In the genomic region with DNA sequence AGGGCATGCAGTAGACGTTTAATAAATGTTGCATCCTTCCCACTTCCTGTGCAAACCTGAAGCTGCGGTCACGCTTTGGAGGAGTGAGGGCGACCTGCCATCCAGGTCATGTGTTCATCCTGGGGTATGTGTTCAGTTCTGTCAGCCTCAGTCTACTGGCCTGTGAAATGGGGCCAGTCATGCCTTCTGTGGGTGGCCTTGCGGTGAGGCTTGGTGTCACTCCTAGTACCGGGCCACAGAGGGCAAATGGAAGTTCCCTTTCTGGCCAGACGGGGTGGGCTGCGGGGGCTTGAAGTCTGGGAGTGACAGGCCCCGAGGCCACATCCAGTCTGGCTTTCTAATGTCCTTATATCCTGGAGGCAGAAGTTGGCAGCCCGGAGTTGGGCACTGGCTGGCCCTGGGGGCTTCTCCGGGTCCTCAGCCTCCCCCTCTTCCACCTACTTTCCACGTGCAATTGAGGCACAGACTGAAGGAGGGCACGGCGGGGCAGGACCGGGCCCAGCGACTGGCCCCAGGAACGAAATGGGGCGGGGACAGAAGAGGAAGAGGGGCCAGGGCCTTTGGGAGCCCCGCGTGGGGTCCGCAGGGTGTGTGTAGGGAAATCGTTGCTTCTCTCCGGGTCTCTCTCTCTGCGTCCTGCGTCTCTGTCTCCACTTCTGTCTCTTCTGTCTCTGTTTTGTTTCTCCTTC, we compare ENCODE assay signal across 8 cellular contexts. TPM values are rescaled to one million over a fixed set of nuclear protein-coding genes. Genes with fewer than 3 reads are reported as not detected.
DNase-seq lines count a peak whose midpoint lies in the region; ATAC-seq and TF ChIP-seq lines count a peak whose summit lies in the region.

No MANE protein-coding gene starts in this region.

- peaks cover 6% of the 10 kb centered on the region for H3K36me3 Mint-ChIP-seq in activated T-helper 17 cell treated with anti-CD3 and anti-CD28 coated beads, Interleukin-2, amount 50 U/mL, for 72 hours (ENCODE audit: low read depth)
- H3K36me3 Mint-ChIP-seq in stimulated activated effector memory CD8-positive, alpha-beta T cell treated with anti-CD3 and anti-CD28 coated beads, Interleukin-12 subunit alpha, Interleukin-12 subunit beta, amount 100 ng/mL, for 72 hours, result peaks cover 55% of the 10 kb centered on the region

- H3K4me1 Mint-ChIP-seq in activated T-helper 17 cell treated with anti-CD3 and anti-CD28 coated beads, Interleukin-2, amount 50 U/mL, for 72 hours, result peaks cover 45% of the 10 kb centered on the region
- H3K4me1 Mint-ChIP-seq in stimulated activated effector memory CD8-positive, alpha-beta T cell treated with anti-CD3 and anti-CD28 coated beads, Interleukin-12 subunit alpha, Interleukin-12 subunit beta, amount 100 ng/mL, for 72 hours, result peaks cover 83% of the 10 kb centered on the region

- no peaks in the 10 kb centered on the region for H3K9me3 Mint-ChIP-seq in activated T-helper 17 cell treated with anti-CD3 and anti-CD28 coated beads, Interleukin-2, amount 50 U/mL, for 72 hours
- H3K9me3 Mint-ChIP-seq in stimulated activated effector memory CD8-positive, alpha-beta T cell treated with anti-CD3 and anti-CD28 coated beads, Interleukin-12 subunit alpha, Interleukin-12 subunit beta, amount 100 ng/mL, for 72 hours, result no peaks in the 10 kb centered on the region

- H3K36me3 ChIP-seq in A673 (ENCODE audit: insufficient read depth, low read length, poor library complexity, severe bottlenecking) (no peaks in the 10 kb centered on the region), iPS-15b (ENCODE audit: control insufficient read depth, insufficient read depth, low read length) (no peaks in the 10 kb centered on the region)

- no peak for TF ChIP-seq CTCF in A673 (conservative IDR thresholded peaks at IDR 0.05; ENCODE audit: low read depth, low read length)

- H3K27me3 ChIP-seq in A673 (replicated peaks; ENCODE audit: insufficient read depth, low read depth, low read length, poor library complexity), result no peaks in the 10 kb centered on the region
- H3K27me3 ChIP-seq in iPS-15b (ENCODE audit: control insufficient read depth, insufficient read depth, low read length), result peaks cover 58% of the 10 kb centered on the region

- H3K27me3 Mint-ChIP-seq in activated T-helper 17 cell treated with anti-CD3 and anti-CD28 coated beads, Interleukin-2, amount 50 U/mL, for 72 hours, result peaks cover 9% of the 10 kb centered on the region

- no peak for DNase-seq in A673 (ENCODE audit: low spot score)
- peak; percentile 56 for DNase-seq in H4 (ENCODE audit: low spot score)
- peak in 1 of 2 donors; percentile 80 for DNase-seq in stimulated activated effector memory CD8-positive, alpha-beta T cell treated with anti-CD3 and anti-CD28 coated beads, Interleukin-12 subunit alpha, Interleukin-12 subunit beta, amount 100 ng/mL, for 72 hours (ENCODE audit: low spot score in 2 of 2)
- no peak for DNase-seq in SIG-M5 treated with dmso at 0.1 percent for 504 hours (lab: John Stamatoyannopoulos, UW; ENCODE audit: unreplicated experiment)
- DNase-seq in amniotic stem cell (lab: John Stamatoyannopoulos, UW), result no peak

- CTCF ChIA-PET in A673 (lab: Charles Lee), result interaction anchor here (0.6 kb wide), 2 partner anchors 103 to 375 kb away, joined by 8 to 11 read pairs; no protein-coding TSS in a partner anchor

- POLR2A ChIA-PET in A673 (lab: Charles Lee; ENCODE audit: low non-redundant PET), result no interaction called here

- H3K4me3 ChIP-seq in A673 (ENCODE audit: low read depth, low read length, poor library complexity, severe bottlenecking), result peak overlapping the region; percentile 41
- H3K4me3 ChIP-seq in iPS-15b (ENCODE audit: low read depth, low read length), result peak overlapping the region; percentile 49

- H3K4me1 ChIP-seq in A673 (ENCODE audit: insufficient read depth, low read length, poor library complexity, severe bottlenecking) (peaks cover 14% of the 10 kb centered on the region), iPS-15b (ENCODE audit: control insufficient read depth, insufficient read depth, low read length) (peaks cover 5% of the 10 kb centered on the region)

- peak overlapping the region; percentile 75 for H3K27ac ChIP-seq in A673 (ENCODE audit: low read depth, low read length, poor library complexity, severe bottlenecking)

- H3K4me3 Mint-ChIP-seq in activated T-helper 17 cell treated with anti-CD3 and anti-CD28 coated beads, Interleukin-2, amount 50 U/mL, for 72 hours, result peak overlapping the region; percentile 86
- peak overlapping the region; percentile 81 for H3K4me3 Mint-ChIP-seq in stimulated activated effector memory CD8-positive, alpha-beta T cell treated with anti-CD3 and anti-CD28 coated beads, Interleukin-12 subunit alpha, Interleukin-12 subunit beta, amount 100 ng/mL, for 72 hours

- H3K27ac Mint-ChIP-seq in activated T-helper 17 cell treated with anti-CD3 and anti-CD28 coated beads, Interleukin-2, amount 50 U/mL, for 72 hours, result peak overlapping the region; percentile 88
- peak overlapping the region; percentile 95 for H3K27ac Mint-ChIP-seq in stimulated activated effector memory CD8-positive, alpha-beta T cell treated with anti-CD3 and anti-CD28 coated beads, Interleukin-12 subunit alpha, Interleukin-12 subunit beta, amount 100 ng/mL, for 72 hours

- intact Hi-C loops in A673 (cut with micrococcal nuclease; ENCODE audit: unreplicated experiment), result no loop called here

- peak; percentile 61 for ATAC-seq in activated T-helper 17 cell treated with anti-CD3 and anti-CD28 coated beads, Interleukin-2, amount 50 U/mL, for 72 hours (replicated peaks)
- peak; percentile 27 for ATAC-seq in stimulated activated effector memory CD8-positive, alpha-beta T cell treated with anti-CD3 and anti-CD28 coated beads, Interleukin-12 subunit alpha, Interleukin-12 subunit beta, amount 100 ng/mL, for 72 hours
- ATAC-seq in HG03354 (IDR thresholded peaks at IDR 0.05; ENCODE audit: poor library complexity, severe bottlenecking, unreplicated experiment), result no peak

- no peak overlapping the region for H3K9ac ChIP-seq in iPS-15b (ENCODE audit: low read depth, low read length)

- BruUV-seq in A673 (replicated peaks; lab: Mats Ljungman, UMichigan), result no TSS peak

- no peaks in the 10 kb centered on the region for H3K9me3 ChIP-seq in A673 (ENCODE audit: low read depth, low read length, poor library complexity, severe bottlenecking)
- H3K9me3 ChIP-seq in iPS-15b (ENCODE audit: control insufficient read depth, insufficient read depth, low read length), result no peaks in the 10 kb centered on the region

RNA-seq across cellular contexts. Expression of gene PDE4A, which starts 11.1 kb away (rescaled TPM):
- total RNA-seq in A673 (2021), result 32.5 and 40.1 TPM in 2 replicates
- total RNA-seq in H4 (2014; rRNA removed; shearing (Covaris generic)), result 1.0 and 1.1 TPM in 2 replicates
- 1 to 10 TPM; 9.0 to 9.1 TPM for total RNA-seq in activated T-helper 17 cell treated with anti-CD3 and anti-CD28 coated beads, Interleukin-2, amount 50 U/mL, for 72 hours

RNA-seq across cellular contexts. Expression of gene CDC37, which starts 28.1 kb away (rescaled TPM):
- 272 and 288 TPM in 2 replicates for total RNA-seq in A673 (2021)
- total RNA-seq in H4 (2014; rRNA removed; shearing (Covaris generic)), result 105 and 132 TPM in 2 replicates
- total RNA-seq in activated T-helper 17 cell treated with anti-CD3 and anti-CD28 coated beads, Interleukin-2, amount 50 U/mL, for 72 hours, result 100 to 1,000 TPM; 140 to 226 TPM

RNA-seq across cellular contexts. Expression of gene TYK2, which starts 51.0 kb away (rescaled TPM):
- 118 and 121 TPM in 2 replicates for total RNA-seq in A673 (2021)
- total RNA-seq in H4 (2014; rRNA removed; shearing (Covaris generic)), result 28.2 and 37.1 TPM in 2 replicates
- total RNA-seq in activated T-helper 17 cell treated with anti-CD3 and anti-CD28 coated beads, Interleukin-2, amount 50 U/mL, for 72 hours, result 100 to 1,000 TPM; 221 to 245 TPM
